In genomic region chr12:58079806-58080205, GRCh38 we compare ENCODE assay signal across 22 cellular contexts.
DNase-seq lines count a peak whose midpoint lies in the region; ATAC-seq and TF ChIP-seq lines count a peak whose summit lies in the region.
"Had no signal": no experiment of that assay in that cellular context is flagged by ENCODE, and none has a peak within 500 bp of the region (broad histone marks: within the 10 kb centered on the region; RNA-seq: fewer than 3 reads in every experiment).

No MANE protein-coding gene starts in this region.

- H3K79me1 ChIP-seq in mesenchymal stem cell (replicated peaks; ENCODE audit: low read length, poor library complexity, severe bottlenecking): no peaks in the 10 kb centered on the region

- BruUV-seq in mammary epithelial cell (replicated peaks; lab: Mats Ljungman, UMichigan): no TSS peak

- H3K9ac ChIP-seq in mammary epithelial cell (ENCODE audit: insufficient read depth, low read length) (no peak overlapping the region), mesenchymal stem cell (ENCODE audit: low read length) (no peak overlapping the region)
- H3K9ac ChIP-seq: BLaER1 had no signal

- no peak overlapping the region for H3K23ac ChIP-seq in mesenchymal stem cell (ENCODE audit: low read length in 2 of 2)

- H4K91ac ChIP-seq in mesenchymal stem cell (ENCODE audit: low read length): no peak overlapping the region

- WGBS in mammary epithelial cell (ENCODE audit: low coverage, missing lambda C conversion rate): 15% methylated on average over 1 of the region's 1 CpG
- WGBS in mesenchymal stem cell: 78% methylated on average over 1 of the region's 1 CpG

- no peak overlapping the region for H2BK120ac ChIP-seq in mesenchymal stem cell (ENCODE audit: low read depth, low read length)

- H2BK15ac ChIP-seq in mesenchymal stem cell (ENCODE audit: low read depth, poor library complexity, severe bottlenecking): no peak overlapping the region

- dilution Hi-C loops in mammary epithelial cell (cut with HindIII; ENCODE audit: low sequenced_read_pairs): no loop called here

- no peak for TF ChIP-seq POLR2A in breast epithelium (IDR thresholded peaks at IDR 0.05)

- H3K18ac ChIP-seq in mesenchymal stem cell (ENCODE audit: low read depth in 1 of 2, low read length in 2 of 2): no peak overlapping the region

- in situ Hi-C loops in mammary epithelial cell (cut with MboI; ENCODE audit: low sequenced_read_pairs in 2 of 2): no loop called here

- no peak overlapping the region for H3K27ac ChIP-seq in mammary epithelial cell (ENCODE audit: insufficient read depth, low read depth, low read length)
- H3K27ac ChIP-seq in breast epithelium: no peak overlapping the region
- H3K27ac ChIP-seq in mesenchymal stem cell (ENCODE audit: low read length, poor library complexity, severe bottlenecking): no peak overlapping the region
- H3K27ac ChIP-seq: 22Rv1, BLaER1, C4-2B had no signal

- no peak for TF ChIP-seq CTCF in mammary epithelial cell (conservative IDR thresholded peaks at IDR 0.05 in 1 of 2, IDR thresholded peaks at IDR 0.05 in 1 of 2; ENCODE audit: extremely low read depth in 1 of 2, insufficient read depth in 1 of 2, low read depth in 1 of 2, low read length in 2 of 2)
- no peak for TF ChIP-seq CTCF in breast epithelium (IDR thresholded peaks at IDR 0.05)
- TF ChIP-seq CTCF in epithelial cell of esophagus (IDR thresholded peaks at IDR 0.05; ENCODE audit: insufficient read depth, low read depth, low read length, missing control alignments): no peak
- TF ChIP-seq CTCF in nephron progenitor cell (IDR thresholded peaks at IDR 0.05): no peak

- H3K4me2 ChIP-seq in mammary epithelial cell (ENCODE audit: insufficient read depth, low read depth, low read length) (no peak overlapping the region), mesenchymal stem cell (ENCODE audit: low read length, poor library complexity, severe bottlenecking) (no peak overlapping the region)
- H3K4me2 ChIP-seq: BLaER1, GM23338 had no signal

- H3K27me3 ChIP-seq in mammary epithelial cell (ENCODE audit: insufficient read depth, low read length) (no peaks in the 10 kb centered on the region), breast epithelium (no peaks in the 10 kb centered on the region), mesenchymal stem cell (ENCODE audit: control insufficient read depth in 1 of 2, insufficient read depth in 1 of 2, low read length in 2 of 2) (no peaks in the 10 kb centered on the region)
- H3K27me3 ChIP-seq: BLaER1 had no signal

- H2AFZ ChIP-seq in mammary epithelial cell (ENCODE audit: low read depth, low read length): peak overlapping the region; percentile 4
- H2AFZ ChIP-seq in mesenchymal stem cell (ENCODE audit: low read depth, low read length): no peak overlapping the region
- H2AFZ ChIP-seq: GM23338 had no signal

- H3K4me3 ChIP-seq in mammary epithelial cell (replicated peaks in 1 of 3; ENCODE audit: insufficient read depth in 1 of 3, low read depth in 2 of 3, low read length in 3 of 3) (no peak overlapping the region), breast epithelium (no peak overlapping the region), epithelial cell of esophagus (ENCODE audit: low read length) (no peak overlapping the region), mesenchymal stem cell (ENCODE audit: insufficient read depth in 1 of 2, low read depth in 1 of 2, low read length in 2 of 2) (no peak overlapping the region)
- H3K4me3 ChIP-seq: BLaER1, GM12878, GM23338 had no signal

- no peak overlapping the region for H2BK5ac ChIP-seq in mesenchymal stem cell (ENCODE audit: low read depth, low read length, poor library complexity, severe bottlenecking)

- no peak overlapping the region for H3K14ac ChIP-seq in mesenchymal stem cell (ENCODE audit: low read length in 2 of 2)

- H2BK12ac ChIP-seq in mesenchymal stem cell (ENCODE audit: low read length in 2 of 2): no peak overlapping the region

- H3K36me3 ChIP-seq in mammary epithelial cell (ENCODE audit: insufficient read depth, low read length) (no peaks in the 10 kb centered on the region), breast epithelium (no peaks in the 10 kb centered on the region), mesenchymal stem cell (ENCODE audit: control insufficient read depth in 1 of 2, insufficient read depth in 2 of 2, low read depth in 1 of 2, low read length in 2 of 2) (no peaks in the 10 kb centered on the region)
- H3K36me3 ChIP-seq: BLaER1 had no signal

- H3K4me1 ChIP-seq in mammary epithelial cell (ENCODE audit: insufficient read depth, low read length): peaks cover 7% of the 10 kb centered on the region
- H3K4me1 ChIP-seq in breast epithelium: no peaks in the 10 kb centered on the region
- no peaks in the 10 kb centered on the region for H3K4me1 ChIP-seq in mesenchymal stem cell (ENCODE audit: control insufficient read depth, insufficient read depth, low read depth, low read length)
- H3K4me1 ChIP-seq: BLaER1 had no signal

- H3K9me3 Mint-ChIP-seq in nephron progenitor cell: no peaks in the 10 kb centered on the region
- H3K9me3 Mint-ChIP-seq in activated CD8-positive, alpha-beta memory T cell treated with anti-CD3 and anti-CD28 coated beads, Interleukin-2, amount 10 ng/mL, durations not matched to agents 7 days and 5 days (ENCODE audit: low read depth): no peaks in the 10 kb centered on the region
- H3K9me3 Mint-ChIP-seq: CD4-positive, CD25-positive, alpha-beta regulatory T cell; CD8-positive, alpha-beta memory T cell; GM23338; H9 had no signal

- peaks cover 2% of the 10 kb centered on the region for H3K27me3 Mint-ChIP-seq in nephron progenitor cell (ENCODE audit: low read depth, poor library complexity)
- H3K27me3 Mint-ChIP-seq in activated CD8-positive, alpha-beta memory T cell treated with anti-CD3 and anti-CD28 coated beads, Interleukin-2, amount 10 ng/mL, durations not matched to agents 7 days and 5 days: peaks cover 8% of the 10 kb centered on the region

- intact Hi-C loops in mammary epithelial cell (cut with micrococcal nuclease) (no loop called here), breast epithelium (cut with DNase I; ENCODE audit: low total_unique reads) (no loop called here)

- no peaks in the 10 kb centered on the region for H3K79me2 ChIP-seq in mammary epithelial cell (ENCODE audit: insufficient read depth, low read length)

- H3K4me3 Mint-ChIP-seq in nephron progenitor cell: no peak overlapping the region
- H3K4me3 Mint-ChIP-seq in activated CD8-positive, alpha-beta memory T cell treated with anti-CD3 and anti-CD28 coated beads, Interleukin-2, amount 10 ng/mL, durations not matched to agents 7 days and 5 days: no peak overlapping the region
- H3K4me3 Mint-ChIP-seq: B cell; CD4-positive, CD25-positive, alpha-beta regulatory T cell; CD8-positive, alpha-beta memory T cell; GM23338; H9 had no signal

- no peak for ATAC-seq in activated CD8-positive, alpha-beta memory T cell treated with anti-CD3 and anti-CD28 coated beads, Interleukin-2, amount 10 ng/mL, durations not matched to agents 7 days and 5 days
- ATAC-seq: GM12878, GM23338, HCT116 had no signal

- no peaks in the 10 kb centered on the region for H4K20me1 ChIP-seq in mammary epithelial cell (ENCODE audit: insufficient read depth, low read length)
- H4K20me1 ChIP-seq: BLaER1 had no signal

- no peak overlapping the region for H2AK5ac ChIP-seq in mesenchymal stem cell (ENCODE audit: low read length, severe bottlenecking)

- CTCF ChIA-PET in mammary epithelial cell (lab: Charles Lee; ENCODE audit: low non-redundant PET): no interaction called here
- CTCF ChIA-PET in activated CD8-positive, alpha-beta memory T cell treated with anti-CD3 and anti-CD28 coated beads, Interleukin-2, amount 10 ng/mL, durations not matched to agents 7 days and 5 days (lab: Charles Lee): no interaction called here

- H4K8ac ChIP-seq in mesenchymal stem cell (ENCODE audit: low read length): no peak overlapping the region

- DNase-seq in mammary epithelial cell (peak; percentile 19), breast epithelium (ENCODE audit: low spot score in 2 of 2) (no peak), epithelial cell of esophagus (ENCODE audit: low read depth) (peak; percentile 52), nephron progenitor cell (no peak), mesenchymal stem cell (no peak), NCI-H2029 (lab: John Stamatoyannopoulos, UW) (no peak)
- DNase-seq in activated CD8-positive, alpha-beta memory T cell treated with anti-CD3 and anti-CD28 coated beads, Interleukin-2, amount 10 ng/mL, durations not matched to agents 7 days and 5 days: no peak
- no peak for DNase-seq in central memory CD4-positive, alpha-beta T cell
- DNase-seq: CD4-positive, CD25-positive, alpha-beta regulatory T cell; CD8-positive, alpha-beta memory T cell; DMS 273 treated with DMSO at 0.1 percent for 48 hours; DMS79; EL; GDM1; H9 had no signal

- no peak overlapping the region for H3K4ac ChIP-seq in mesenchymal stem cell (ENCODE audit: low read depth in 1 of 2, low read length in 2 of 2)

- peak overlapping the region; percentile 40 for H3K27ac Mint-ChIP-seq in nephron progenitor cell
- no peak overlapping the region for H3K27ac Mint-ChIP-seq in activated CD8-positive, alpha-beta memory T cell treated with anti-CD3 and anti-CD28 coated beads, Interleukin-2, amount 10 ng/mL, durations not matched to agents 7 days and 5 days
- H3K27ac Mint-ChIP-seq: B cell; CD4-positive, CD25-positive, alpha-beta regulatory T cell; CD8-positive, alpha-beta memory T cell; GM23338; H9 had no signal

- peaks cover 10% of the 10 kb centered on the region for H3K4me1 Mint-ChIP-seq in nephron progenitor cell
- no peaks in the 10 kb centered on the region for H3K4me1 Mint-ChIP-seq in activated CD8-positive, alpha-beta memory T cell treated with anti-CD3 and anti-CD28 coated beads, Interleukin-2, amount 10 ng/mL, durations not matched to agents 7 days and 5 days
- H3K4me1 Mint-ChIP-seq: B cell; CD4-positive, CD25-positive, alpha-beta regulatory T cell; CD8-positive, alpha-beta memory T cell had no signal

- H3K9me3 ChIP-seq in mammary epithelial cell (replicated peaks; ENCODE audit: insufficient read depth, low read length): no peaks in the 10 kb centered on the region
- H3K9me3 ChIP-seq in breast epithelium: no peaks in the 10 kb centered on the region
- no peaks in the 10 kb centered on the region for H3K9me3 ChIP-seq in mesenchymal stem cell (ENCODE audit: control insufficient read depth, low read length)
- H3K9me3 ChIP-seq: BLaER1 had no signal

- H3K36me3 Mint-ChIP-seq in nephron progenitor cell (ENCODE audit: low read depth): no peaks in the 10 kb centered on the region
- H3K36me3 Mint-ChIP-seq in activated CD8-positive, alpha-beta memory T cell treated with anti-CD3 and anti-CD28 coated beads, Interleukin-2, amount 10 ng/mL, durations not matched to agents 7 days and 5 days: no peaks in the 10 kb centered on the region
- H3K36me3 Mint-ChIP-seq: CD4-positive, CD25-positive, alpha-beta regulatory T cell; CD8-positive, alpha-beta memory T cell had no signal

Comparison
In these comparisons a context has a peak if more than half of its experiments do, and no peak if none do; other contexts are left out.
1. DNase-seq: peak in mammary epithelial cell (single experiment) and epithelial cell of esophagus (single experiment); none in breast epithelium (0 of 2), nephron progenitor cell (single experiment), activated CD8-positive, alpha-beta memory T cell treated with anti-CD3 and anti-CD28 coated beads, Interleukin-2, amount 10 ng/mL, durations not matched to agents 7 days and 5 days (single experiment), mesenchymal stem cell (single experiment), NCI-H2029 (single experiment) and central memory CD4-positive, alpha-beta T cell (single experiment).